ENCODE assay signal across 1 cellular context in the genomic region with DNA sequence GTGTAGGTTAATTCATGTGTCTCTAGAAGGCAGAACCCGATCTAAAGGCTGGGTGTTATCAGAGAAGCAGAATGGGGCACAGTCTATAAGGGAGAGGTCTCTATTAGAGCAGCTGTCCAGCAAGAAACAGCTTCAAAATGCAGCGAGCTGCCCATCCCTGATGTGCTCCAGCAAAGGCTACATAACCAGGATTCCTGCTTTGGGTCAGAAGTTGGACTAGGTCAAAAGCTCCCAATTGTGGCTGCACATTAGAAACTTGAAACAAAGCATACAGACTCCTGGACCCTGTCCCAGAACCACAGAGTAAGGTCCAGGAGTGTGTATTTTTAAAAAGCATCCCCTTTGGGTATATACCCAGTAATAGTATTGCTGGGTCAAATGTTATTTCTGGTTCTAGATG.
TF ChIP-seq lines count a peak whose summit lies in the region.

No MANE protein-coding gene starts in this region.

TF ChIP-seq in IMR-90, 13 proteins besides CTCF, POLR2A, EP300 and RAD21 (continued from another document):
- TF ChIP-seq MAZ (IDR thresholded peaks at IDR 0.05; ENCODE audit: borderline replicate concordance, low read depth, low read length) (no peak), MXI1 (IDR thresholded peaks at IDR 0.05; ENCODE audit: borderline replicate concordance, low read depth, low read length) (no peak), CHD1 (IDR thresholded peaks at IDR 0.05; ENCODE audit: low read depth, low read length) (no peak), SMC3 (IDR thresholded peaks at IDR 0.05; ENCODE audit: low read depth, low read length) (no peak), RFX5 (IDR thresholded peaks at IDR 0.05; ENCODE audit: low read depth, low read length) (no peak), RCOR1 (IDR thresholded peaks at IDR 0.05; ENCODE audit: insufficient replicate concordance, low read length) (no peak), FOS (IDR thresholded peaks at IDR 0.05; ENCODE audit: low read depth, low read length) (no peak)
